Comparison of ENCODE assay signal across 11 cellular contexts in the genomic region with DNA sequence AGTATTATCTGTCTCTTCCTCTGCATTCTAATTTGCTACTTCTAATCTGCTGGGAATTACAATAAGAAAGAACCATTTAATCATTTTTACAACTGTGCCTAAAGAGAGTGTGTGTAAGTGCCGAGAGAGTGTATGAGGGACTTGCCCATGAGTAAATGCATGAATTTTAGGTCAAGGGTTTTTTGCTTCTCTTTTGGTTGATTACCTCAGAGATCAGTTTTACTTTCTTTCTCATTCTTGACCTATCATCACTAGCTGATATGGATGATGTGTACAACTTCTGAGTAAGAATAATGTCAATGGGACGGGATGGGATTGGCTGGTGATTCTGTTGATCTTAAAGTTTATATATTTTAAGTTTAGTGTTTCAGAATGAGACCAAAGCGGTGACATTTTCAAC. TPM values are rescaled to one million over a fixed set of nuclear protein-coding genes. Genes with fewer than 3 reads are reported as not detected.
DNase-seq lines count a peak whose midpoint lies in the region; ATAC-seq and TF ChIP-seq lines count a peak whose summit lies in the region.
"Had no signal": no experiment of that assay in that cellular context is flagged by ENCODE, and none has a peak within 500 bp of the region (broad histone marks: within the 10 kb centered on the region; RNA-seq: fewer than 3 reads in every experiment).

No MANE protein-coding gene starts in this region.

- H3K4me3 ChIP-seq in mucosa of descending colon = no peak overlapping the region
- H3K4me3 ChIP-seq: gastrocnemius medialis, right lobe of liver had no signal

- no peak for DNase-seq in mucosa of descending colon
- no peak for DNase-seq in Right ventricle myocardium superior
- no peak for DNase-seq in superior temporal gyrus (ENCODE audit: extremely low spot score)
- DNase-seq in chondrocyte (ENCODE audit: low spot score) = no peak
- DNase-seq in RKO (ENCODE audit: low spot score) = no peak
- DNase-seq: gastrocnemius medialis, NCI-H1694 treated with DMSO at 0.1 percent for 48 hours, right lobe of liver had no signal

- peak; percentile 74 for ATAC-seq in GM18519 (IDR thresholded peaks at IDR 0.05; ENCODE audit: low FRiP score, unreplicated experiment)
- ATAC-seq in GM21515 (IDR thresholded peaks at IDR 0.05; ENCODE audit: unreplicated experiment) = peak; percentile 85
- ATAC-seq in HG03457 (IDR thresholded peaks at IDR 0.05; ENCODE audit: unreplicated experiment) = peak; percentile 80
- ATAC-seq in mucosa of descending colon = peak; percentile 26
- ATAC-seq in Right ventricle myocardium superior (ENCODE audit: poor library complexity) = no peak
- ATAC-seq: gastrocnemius medialis had no signal

- H3K27ac Mint-ChIP-seq in chondrocyte (ENCODE audit: unreplicated experiment) = no peak overlapping the region

- no peaks in the 10 kb centered on the region for H3K4me1 ChIP-seq in mucosa of descending colon (ENCODE audit: low read depth)
- H3K4me1 ChIP-seq: gastrocnemius medialis, right lobe of liver had no signal

- H3K36me3 ChIP-seq in mucosa of descending colon (ENCODE audit: low read depth) = no peaks in the 10 kb centered on the region
- H3K36me3 ChIP-seq: gastrocnemius medialis, right lobe of liver had no signal

- H3K4me3 Mint-ChIP-seq in chondrocyte (ENCODE audit: unreplicated experiment) = no peak overlapping the region

- no peaks in the 10 kb centered on the region for H3K36me3 Mint-ChIP-seq in chondrocyte (ENCODE audit: low read depth)

- peaks cover 44% of the 10 kb centered on the region for H3K27me3 Mint-ChIP-seq in chondrocyte (ENCODE audit: low read depth)

- no peaks in the 10 kb centered on the region for H3K9me3 ChIP-seq in mucosa of descending colon
- H3K9me3 ChIP-seq: gastrocnemius medialis, right lobe of liver had no signal

- no peaks in the 10 kb centered on the region for H3K9me3 Mint-ChIP-seq in chondrocyte (ENCODE audit: low read depth)

- intact Hi-C loops in mucosa of descending colon (cut with DNase I, micrococcal nuclease) = no loop called here
- intact Hi-C loops in Right ventricle myocardium superior (cut with DNase I) = no loop called here

- no peak for TF ChIP-seq CTCF in mucosa of descending colon (IDR thresholded peaks at IDR 0.05)
- no peak for TF ChIP-seq CTCF in chondrocyte (IDR thresholded peaks at IDR 0.05)

- no peaks in the 10 kb centered on the region for H3K4me1 Mint-ChIP-seq in chondrocyte (ENCODE audit: low read depth)

RNA-seq across cellular contexts. Expression of a gene that starts 47.8 kb away (rescaled TPM):
- 10 to 100 TPM in 1 of 3 donors, 1 to 10 TPM in 2; 7.8 to 14.9 (median 8.8) TPM for total RNA-seq in mucosa of descending colon
- total RNA-seq in Right ventricle myocardium superior = 2.4 TPM
- not detected in 3 replicates for total RNA-seq in chondrocyte
